Comparison of ENCODE assay signal across 29 cellular contexts in the genomic region with DNA sequence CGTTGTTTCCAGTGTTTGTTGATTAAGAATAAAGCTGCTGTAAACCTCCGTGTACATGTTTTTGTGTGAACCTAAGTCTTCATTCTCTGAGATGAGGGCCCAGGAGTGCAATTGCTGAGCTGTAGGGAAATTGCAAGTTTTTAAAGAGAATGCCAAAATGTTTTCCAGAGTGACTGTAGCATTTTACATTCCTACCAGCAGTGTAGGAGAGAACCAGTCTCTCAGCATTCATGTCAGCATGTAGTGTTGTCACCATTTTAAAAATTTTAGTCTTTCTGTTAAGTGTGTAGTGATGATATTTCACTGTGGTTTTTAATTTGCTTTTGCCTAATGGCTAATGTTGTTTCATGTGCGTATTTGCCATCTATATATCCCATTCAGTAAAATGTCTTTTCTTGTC. TPM values are rescaled to one million over a fixed set of nuclear protein-coding genes. Genes with fewer than 3 reads are reported as not detected.
DNase-seq lines count a peak whose midpoint lies in the region; ATAC-seq, FAIRE-seq and TF ChIP-seq lines count a peak whose summit lies in the region.
"Had no signal": no experiment of that assay in that cellular context is flagged by ENCODE, and none has a peak within 500 bp of the region (broad histone marks: within the 10 kb centered on the region; RNA-seq: fewer than 3 reads in every experiment).

No MANE protein-coding gene starts in this region.

- H3K27ac Mint-ChIP-seq in activated CD4-positive, alpha-beta memory T cell treated with anti-CD3 and anti-CD28 coated beads, Interleukin-2, amount 10 ng/mL, durations not matched to agents 7 days and 5 days: no peak overlapping the region
- H3K27ac Mint-ChIP-seq: activated CD8-positive, alpha-beta T cell treated with anti-CD3 and anti-CD28 coated beads for 36 hours; activated naive CD8-positive, alpha-beta T cell had no signal

- peaks cover 6% of the 10 kb centered on the region for H3K4me1 ChIP-seq in smooth muscle cell (ENCODE audit: low read depth)

- no peak overlapping the region for H3K4me3 Mint-ChIP-seq in activated CD4-positive, alpha-beta memory T cell treated with anti-CD3 and anti-CD28 coated beads, Interleukin-2, amount 10 ng/mL, durations not matched to agents 7 days and 5 days
- H3K4me3 Mint-ChIP-seq: activated CD8-positive, alpha-beta T cell treated with anti-CD3 and anti-CD28 coated beads for 36 hours; activated naive CD8-positive, alpha-beta T cell had no signal

- no peak overlapping the region for H2AFZ ChIP-seq in smooth muscle cell (ENCODE audit: low read depth)

- H3K27me3 ChIP-seq in smooth muscle cell (ENCODE audit: low read depth): no peaks in the 10 kb centered on the region
- H3K27me3 ChIP-seq: ascending aorta, left lung, tibial nerve had no signal

- TF ChIP-seq POLR2A in GM12892 (IDR thresholded peaks at IDR 0.05; ENCODE audit: low read depth, low read length): no peak

- H3K27ac ChIP-seq in smooth muscle cell (ENCODE audit: low read depth): no peak overlapping the region
- H3K27ac ChIP-seq: ascending aorta, left lung had no signal

- H3K79me2 ChIP-seq in smooth muscle cell (ENCODE audit: low read depth): no peaks in the 10 kb centered on the region

- CTCF ChIA-PET in activated CD4-positive, alpha-beta memory T cell treated with anti-CD3 and anti-CD28 coated beads, Interleukin-2, amount 10 ng/mL, durations not matched to agents 7 days and 5 days (lab: Charles Lee): interaction anchor here (0.6 to 1.6 kb wide), 2 partner anchors 129 to 223 kb away, joined by 3 to 4 read pairs; no protein-coding TSS in a partner anchor

- TF ChIP-seq CTCF in astrocyte of the spinal cord (IDR thresholded peaks at IDR 0.05; ENCODE audit: low read depth, low read length): peak; percentile 14
- peak; percentile 30 for TF ChIP-seq CTCF in smooth muscle cell (IDR thresholded peaks at IDR 0.05; ENCODE audit: borderline replicate concordance, insufficient read depth, poor library complexity, severe bottlenecking)

- no peak overlapping the region for H3K9ac ChIP-seq in smooth muscle cell (ENCODE audit: low read depth)

- H3K9me3 Mint-ChIP-seq in activated CD4-positive, alpha-beta memory T cell treated with anti-CD3 and anti-CD28 coated beads, Interleukin-2, amount 10 ng/mL, durations not matched to agents 7 days and 5 days: peaks cover 15% of the 10 kb centered on the region

- peaks cover 24% of the 10 kb centered on the region for H3K4me1 Mint-ChIP-seq in activated CD4-positive, alpha-beta memory T cell treated with anti-CD3 and anti-CD28 coated beads, Interleukin-2, amount 10 ng/mL, durations not matched to agents 7 days and 5 days

- in situ Hi-C loops in astrocyte of the spinal cord (cut with HindIII; ENCODE audit: low sequenced_read_pairs): no loop called here

- no peak for DNase-seq in GM12892 (ENCODE audit: insufficient read length)
- no peak for DNase-seq in astrocyte of the spinal cord (ENCODE audit: low read depth, low spot score)
- peak; percentile 59 for DNase-seq in fibroblast of peridontal ligament (ENCODE audit: extremely low read depth)
- no peak for DNase-seq in smooth muscle cell (lab: John Stamatoyannopoulos, UW; ENCODE audit: unreplicated experiment)
- no peak for DNase-seq in activated CD4-positive, alpha-beta memory T cell treated with anti-CD3 and anti-CD28 coated beads, Interleukin-2, amount 10 ng/mL, durations not matched to agents 7 days and 5 days
- no peak for DNase-seq in NCI-H2081 (lab: John Stamatoyannopoulos, UW)
- no peak for DNase-seq in HUDEP-2 (lab: John Stamatoyannopoulos, UW; ENCODE audit: unreplicated experiment in 76 of 76)
- DNase-seq: activated CD8-positive, alpha-beta T cell treated with anti-CD3 and anti-CD28 coated beads for 36 hours; cerebellar nuclear complex; DND-41; GOT3; head of caudate nucleus; KBM-7; left lung; mesenchymal stem cell; MM.1S; NCI-H1105 treated with DMSO at 0.1 percent for 48 hours; NCI-H187 treated with DMSO at 0.1 percent for 48 hours; NCI-H2171 treated with DMSO at 0.1 percent for 48 hours; NCI-H510A; posterior cingulate gyrus; stimulated activated CD4-positive, alpha-beta T cell treated with anti-CD3 and anti-CD28 coated beads, Interleukin-4, amount 100 ng/mL, for 24 hours had no signal

- H3K27me3 Mint-ChIP-seq in activated CD4-positive, alpha-beta memory T cell treated with anti-CD3 and anti-CD28 coated beads, Interleukin-2, amount 10 ng/mL, durations not matched to agents 7 days and 5 days: peaks cover 64% of the 10 kb centered on the region

- H3K9me3 ChIP-seq in smooth muscle cell (replicated peaks; ENCODE audit: low read depth): no peaks in the 10 kb centered on the region

- H3K4me2 ChIP-seq in smooth muscle cell: no peak overlapping the region

- FAIRE-seq in GM12892 (lab: Jason Lieb, UNC): peak; percentile 56
- FAIRE-seq: HTR-8/SVneo, islet of Langerhans had no signal

- POLR2A ChIA-PET in activated CD4-positive, alpha-beta memory T cell treated with anti-CD3 and anti-CD28 coated beads, Interleukin-2, amount 10 ng/mL, durations not matched to agents 7 days and 5 days (lab: Charles Lee): no interaction called here

- WGBS in smooth muscle cell (ENCODE audit: low lambda C conversion rate): 84% methylated on average over 3 of the region's 3 CpGs

- H3K36me3 ChIP-seq in smooth muscle cell (ENCODE audit: low read depth): no peaks in the 10 kb centered on the region
- H3K36me3 ChIP-seq: ascending aorta, left lung had no signal

- H4K20me1 ChIP-seq in smooth muscle cell (ENCODE audit: low read depth): no peaks in the 10 kb centered on the region

- no peak overlapping the region for H3K4me3 ChIP-seq in astrocyte of the spinal cord (ENCODE audit: low read depth, low read length)
- H3K4me3 ChIP-seq in smooth muscle cell: no peak overlapping the region
- H3K4me3 ChIP-seq: ascending aorta, left lung, tibial nerve had no signal

- peaks cover 7% of the 10 kb centered on the region for H3K36me3 Mint-ChIP-seq in activated CD4-positive, alpha-beta memory T cell treated with anti-CD3 and anti-CD28 coated beads, Interleukin-2, amount 10 ng/mL, durations not matched to agents 7 days and 5 days (ENCODE audit: low read depth)

- peaks cover 4% of the 10 kb centered on the region for H3F3A ChIP-seq in smooth muscle cell (ENCODE audit: low read depth)

- no peak for ATAC-seq in HG02938 (IDR thresholded peaks at IDR 0.05; ENCODE audit: unreplicated experiment)
- ATAC-seq: activated CD8-positive, alpha-beta T cell treated with anti-CD3 and anti-CD28 coated beads for 36 hours; left lung; sciatic nerve had no signal

RNA-seq across cellular contexts. Expression of a gene that starts 3.4 kb away (rescaled TPM):
- 47.5 TPM for polyA plus RNA-seq in GM12892 (2012; ENCODE audit: missing spikeins)
- total RNA-seq in smooth muscle cell: 4.4 and 13.6 TPM in 2 replicates
- polyA plus RNA-seq in smooth muscle cell: 22.5 and 37.3 TPM in 2 replicates
- 1 to 10 TPM; 1.5 to 1.7 TPM for total RNA-seq in activated CD4-positive, alpha-beta memory T cell treated with anti-CD3 and anti-CD28 coated beads, Interleukin-2, amount 10 ng/mL, durations not matched to agents 7 days and 5 days
